12 cellular contexts compared by ENCODE assay signal in genomic region chr5:126461838-126462237, GRCh38. TPM values are rescaled to one million over a fixed set of nuclear protein-coding genes. Genes with fewer than 3 reads are reported as not detected.
A peak's percentile ranks its signal among the peaks of the same experiment; 100 is the strongest.
DNase-seq lines count a peak whose midpoint lies in the region; ATAC-seq and TF ChIP-seq lines count a peak whose summit lies in the region.
"Had no signal": no experiment of that assay in that cellular context is flagged by ENCODE, and none has a peak within 500 bp of the region (broad histone marks: within the 10 kb centered on the region; RNA-seq: fewer than 3 reads in every experiment).

No MANE protein-coding gene starts in this region.

- H3K9me3 ChIP-seq in cardiac muscle cell (ENCODE audit: low read depth) = no peaks in the 10 kb centered on the region
- no peaks in the 10 kb centered on the region for H3K9me3 ChIP-seq in vagina

- ATAC-seq in Right ventricle myocardium inferior (no peak), HG03060 (IDR thresholded peaks at IDR 0.05; ENCODE audit: low read depth, unreplicated experiment) (peak; percentile 4), foreskin keratinocyte (no peak), GM21390 (IDR thresholded peaks at IDR 0.05; ENCODE audit: unreplicated experiment) (no peak)

- H3K27ac ChIP-seq in cardiac muscle cell (peak overlapping the region; percentile 22), dorsolateral prefrontal cortex (peak overlapping the region in 50 of 59 donors; percentile 12 to 95 (median 62)), vagina (peak overlapping the region; percentile 32), foreskin keratinocyte (no peak overlapping the region)
- H3K27ac ChIP-seq: parathyroid adenoma had no signal

- intact Hi-C loops in Right ventricle myocardium inferior (cut with DNase I) = no loop called here
- intact Hi-C loops in dorsolateral prefrontal cortex (cut with DNase I) = no loop called here
- intact Hi-C loops in vagina (cut with DNase I) = no loop called here
- intact Hi-C loops in posterior cingulate gyrus (cut with DNase I) = no loop called here

- TF ChIP-seq CTCF in cardiac muscle cell (IDR thresholded peaks at IDR 0.05; ENCODE audit: low read depth, low read length) = no peak
- TF ChIP-seq CTCF in dorsolateral prefrontal cortex (IDR thresholded peaks at IDR 0.05 in 54 of 56, conservative IDR thresholded peaks at IDR 0.05 in 2 of 56; ENCODE audit: low read depth in 1 of 56, partially characterized antibody in 56 of 56) = no peak
- TF ChIP-seq CTCF in vagina (IDR thresholded peaks at IDR 0.05) = no peak
- TF ChIP-seq CTCF in foreskin keratinocyte (conservative IDR thresholded peaks at IDR 0.05) = no peak

- H3K4me3 ChIP-seq in cardiac muscle cell (no peak overlapping the region), dorsolateral prefrontal cortex (no peak overlapping the region), vagina (no peak overlapping the region)

- no peak for TF ChIP-seq POLR2A in vagina (IDR thresholded peaks at IDR 0.05)

- H3K27me3 ChIP-seq in cardiac muscle cell (no peaks in the 10 kb centered on the region), dorsolateral prefrontal cortex (no peaks in the 10 kb centered on the region), vagina (no peaks in the 10 kb centered on the region), foreskin keratinocyte (no peaks in the 10 kb centered on the region)

- H3K36me3 ChIP-seq in cardiac muscle cell = no peaks in the 10 kb centered on the region
- peaks cover 0 to 15% of the 10 kb centered on the region in 2 donors for H3K36me3 ChIP-seq in vagina

- H3K4me1 ChIP-seq in cardiac muscle cell (ENCODE audit: low read depth) = peaks cover 6% of the 10 kb centered on the region
- H3K4me1 ChIP-seq in vagina = peaks cover 27% of the 10 kb centered on the region
- peaks cover 11% of the 10 kb centered on the region for H3K4me1 ChIP-seq in foreskin keratinocyte
- H3K4me1 ChIP-seq: parathyroid adenoma had no signal

- DNase-seq in cardiac muscle cell (ENCODE audit: low read depth in 1 of 2, low spot score in 1 of 2) = no peak
- DNase-seq in Right ventricle myocardium inferior (ENCODE audit: missing footprints) = no peak
- no peak for DNase-seq in dorsolateral prefrontal cortex
- no peak for DNase-seq in vagina (ENCODE audit: extremely low spot score in 2 of 2)
- DNase-seq in foreskin keratinocyte = no peak
- no peak for DNase-seq in posterior cingulate gyrus
- DNase-seq: 8988T; activated T-cell treated with anti-CD3 and anti-CD28 coated beads, Interleukin-2, amount 50 U/mL, for 48 hours; NCI-H1694 treated with DMSO at 0.1 percent for 48 hours had no signal

RNA-seq across cellular contexts. Expression of gene GRAMD2B, which starts 38.6 kb away (rescaled TPM):
- total RNA-seq in cardiac muscle cell (17.7 and 19.5 TPM in 2 replicates), Right ventricle myocardium inferior (29.3 TPM), dorsolateral prefrontal cortex (100 to 1,000 TPM in 33 of 120 experiments, 10 to 100 TPM in 87; 39.5 to 205 (median 86.4) TPM), vagina (76.9 TPM), foreskin keratinocyte (21.5 and 25.1 TPM in 2 replicates)
- polyA plus RNA-seq in cardiac muscle cell (13.3 and 26.8 TPM in 2 replicates), foreskin keratinocyte (11.0 and 14.4 TPM in 2 replicates)
